1 cellular context compared by ENCODE assay signal in the genomic region with DNA sequence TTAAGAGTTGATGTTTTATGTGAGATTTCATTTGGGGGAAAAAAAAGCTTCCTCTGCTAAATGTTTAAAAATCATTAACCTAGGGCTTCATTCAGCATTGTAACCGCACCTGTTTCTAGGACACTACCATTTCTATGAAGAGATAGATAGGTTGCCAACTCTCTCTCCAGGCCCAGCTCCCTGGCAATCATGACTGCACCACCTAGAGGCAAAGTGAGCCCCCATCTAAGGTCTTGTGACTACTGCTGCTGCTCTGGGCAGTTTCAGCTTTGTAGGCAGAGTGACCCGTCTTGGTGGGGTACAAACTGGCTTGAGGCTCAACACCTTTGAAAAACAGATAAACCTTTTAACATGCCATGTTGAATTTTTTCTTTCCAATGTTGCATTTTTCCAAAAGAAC.
TF ChIP-seq lines count a peak whose summit lies in the region.

No MANE protein-coding gene starts in this region.

TF ChIP-seq in GM12878, 131 proteins besides CTCF, POLR2A, EP300 and RAD21 (continued from another document):
- TF ChIP-seq, protein P1, sequence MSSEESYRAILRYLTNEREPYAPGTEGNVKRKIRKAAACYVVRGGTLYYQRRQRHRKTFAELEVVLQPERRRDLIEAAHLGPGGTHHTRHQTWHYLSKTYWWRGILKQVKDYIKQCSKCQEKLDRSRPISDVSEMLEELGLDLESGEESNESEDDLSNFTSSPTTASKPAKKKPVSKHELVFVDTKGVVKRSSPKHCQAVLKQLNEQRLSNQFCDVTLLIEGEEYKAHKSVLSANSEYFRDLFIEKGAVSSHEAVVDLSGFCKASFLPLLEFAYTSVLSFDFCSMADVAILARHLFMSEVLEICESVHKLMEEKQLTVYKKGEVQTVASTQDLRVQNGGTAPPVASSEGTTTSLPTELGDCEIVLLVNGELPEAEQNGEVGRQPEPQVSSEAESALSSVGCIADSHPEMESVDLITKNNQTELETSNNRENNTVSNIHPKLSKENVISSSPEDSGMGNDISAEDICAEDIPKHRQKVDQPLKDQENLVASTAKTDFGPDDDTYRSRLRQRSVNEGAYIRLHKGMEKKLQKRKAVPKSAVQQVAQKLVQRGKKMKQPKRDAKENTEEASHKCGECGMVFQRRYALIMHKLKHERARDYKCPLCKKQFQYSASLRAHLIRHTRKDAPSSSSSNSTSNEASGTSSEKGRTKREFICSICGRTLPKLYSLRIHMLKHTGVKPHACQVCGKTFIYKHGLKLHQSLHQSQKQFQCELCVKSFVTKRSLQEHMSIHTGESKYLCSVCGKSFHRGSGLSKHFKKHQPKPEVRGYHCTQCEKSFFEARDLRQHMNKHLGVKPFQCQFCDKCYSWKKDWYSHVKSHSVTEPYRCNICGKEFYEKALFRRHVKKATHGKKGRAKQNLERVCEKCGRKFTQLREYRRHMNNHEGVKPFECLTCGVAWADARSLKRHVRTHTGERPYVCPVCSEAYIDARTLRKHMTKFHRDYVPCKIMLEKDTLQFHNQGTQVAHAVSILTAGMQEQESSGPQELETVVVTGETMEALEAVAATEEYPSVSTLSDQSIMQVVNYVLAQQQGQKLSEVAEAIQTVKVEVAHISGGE (CRISPR knock-in tag; IDR thresholded peaks at IDR 0.05): no peak
- TF ChIP-seq HDGF (IDR thresholded peaks at IDR 0.05) (no peak), HCFC1 (IDR thresholded peaks at IDR 0.05; ENCODE audit: low read length) (no peak), MTA2 (IDR thresholded peaks at IDR 0.05; ENCODE audit: low read depth) (no peak), TCF12 (IDR thresholded peaks at IDR 0.05; ENCODE audit: low read depth, low read length) (no peak), CREM (IDR thresholded peaks at IDR 0.05; ENCODE audit: low read depth) (no peak), KDM1A (IDR thresholded peaks at IDR 0.05; ENCODE audit: borderline replicate concordance) (no peak)
- TF ChIP-seq, protein P2, sequence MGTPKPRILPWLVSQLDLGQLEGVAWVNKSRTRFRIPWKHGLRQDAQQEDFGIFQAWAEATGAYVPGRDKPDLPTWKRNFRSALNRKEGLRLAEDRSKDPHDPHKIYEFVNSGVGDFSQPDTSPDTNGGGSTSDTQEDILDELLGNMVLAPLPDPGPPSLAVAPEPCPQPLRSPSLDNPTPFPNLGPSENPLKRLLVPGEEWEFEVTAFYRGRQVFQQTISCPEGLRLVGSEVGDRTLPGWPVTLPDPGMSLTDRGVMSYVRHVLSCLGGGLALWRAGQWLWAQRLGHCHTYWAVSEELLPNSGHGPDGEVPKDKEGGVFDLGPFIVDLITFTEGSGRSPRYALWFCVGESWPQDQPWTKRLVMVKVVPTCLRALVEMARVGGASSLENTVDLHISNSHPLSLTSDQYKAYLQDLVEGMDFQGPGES (IDR thresholded peaks at IDR 0.05): no peak
